Comparison of ENCODE assay signal across 4 cellular contexts in the genomic region with DNA sequence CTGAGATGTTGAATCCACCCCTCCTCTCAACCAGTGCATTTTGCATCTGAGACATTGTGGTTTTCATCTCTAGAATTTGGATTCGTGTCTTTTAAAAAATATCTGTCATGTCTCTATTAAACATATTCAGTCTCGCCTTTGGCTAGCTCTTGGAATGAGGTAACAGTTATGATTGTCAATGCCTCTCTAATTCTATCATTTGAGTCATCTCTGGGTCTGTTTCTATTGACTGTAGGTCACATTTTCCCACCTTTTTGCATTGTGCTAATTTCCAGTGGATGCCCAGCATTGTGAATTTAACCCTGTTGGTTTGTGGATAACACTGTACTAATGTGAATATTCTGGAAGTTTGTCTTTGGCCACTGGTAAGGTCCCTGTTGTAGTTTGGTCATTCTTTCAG. TPM values are rescaled to one million over a fixed set of nuclear protein-coding genes. Genes with fewer than 3 reads are reported as not detected.
"Had no signal": no experiment of that assay in that cellular context is flagged by ENCODE, and none has a peak within 500 bp of the region (broad histone marks: within the 10 kb centered on the region; RNA-seq: fewer than 3 reads in every experiment).

No MANE protein-coding gene starts in this region.

- H3K4me3 ChIP-seq: GM12878 had no signal

- DNase-seq: GDM1, GF-D8 had no signal

RNA-seq across cellular contexts. Expression of a gene that starts 8.4 kb away (rescaled TPM):
- total RNA-seq: G401, GM12878 had no signal
